In genomic region chr16:74627506-74628220, GRCh38 we compare ENCODE assay signal across 14 cellular contexts. TPM values are rescaled to one million over a fixed set of nuclear protein-coding genes. Genes with fewer than 3 reads are reported as not detected.
DNase-seq lines count a peak whose midpoint lies in the region; ATAC-seq, FAIRE-seq and TF ChIP-seq lines count a peak whose summit lies in the region.
"Had no signal": no experiment of that assay in that cellular context is flagged by ENCODE, and none has a peak within 500 bp of the region (broad histone marks: within the 10 kb centered on the region; RNA-seq: fewer than 3 reads in every experiment).

No MANE protein-coding gene starts in this region.

- H3K9me3 Mint-ChIP-seq in activated CD4-positive, alpha-beta T cell treated with anti-CD3 and anti-CD28 coated beads for 36 hours (ENCODE audit: low read depth) = no peaks in the 10 kb centered on the region

- peak overlapping the region; percentile 90 for H3K27ac Mint-ChIP-seq in activated CD4-positive, alpha-beta T cell treated with anti-CD3 and anti-CD28 coated beads for 36 hours

- no peak for TF ChIP-seq CTCF in fibroblast of pulmonary artery (IDR thresholded peaks at IDR 0.05; ENCODE audit: low read length, missing control alignments)
- no peak for TF ChIP-seq CTCF in pancreas (IDR thresholded peaks at IDR 0.05)
- TF ChIP-seq CTCF in lower leg skin (IDR thresholded peaks at IDR 0.05) = no peak

- CTCF ChIA-PET in activated CD4-positive, alpha-beta T cell treated with anti-CD3 and anti-CD28 coated beads for 36 hours (lab: Charles Lee) = interaction anchor here (0.6 to 2.0 kb wide), 3 partner anchors 10 to 235 kb away, joined by 3 to 8 read pairs (median 3); no protein-coding TSS in a partner anchor

- H3K36me3 ChIP-seq in SK-N-MC (ENCODE audit: insufficient read depth, low read length) (peaks cover 83% of the 10 kb centered on the region), pancreas (peaks cover 0 to 43% (median 3%) of the 10 kb centered on the region in 3 donors)

- H3K4me1 Mint-ChIP-seq in activated CD4-positive, alpha-beta T cell treated with anti-CD3 and anti-CD28 coated beads for 36 hours = peaks cover 46% of the 10 kb centered on the region

- H3K4me3 ChIP-seq in SK-N-MC (no peak overlapping the region), fibroblast of pulmonary artery (replicated peaks; ENCODE audit: low read depth, low read length) (no peak overlapping the region), pancreas (no peak overlapping the region), lower leg skin (ENCODE audit: low read depth, poor library complexity, severe bottlenecking) (no peak overlapping the region)

- FAIRE-seq in pancreas (lab: Jason Lieb, UNC) = no peak
- FAIRE-seq: islet of Langerhans had no signal

- peak overlapping the region; percentile 7 for H3K4me3 Mint-ChIP-seq in activated CD4-positive, alpha-beta T cell treated with anti-CD3 and anti-CD28 coated beads for 36 hours

- peak overlapping the region; percentile 75 for H3K27ac ChIP-seq in SK-N-MC
- peak overlapping the region; percentile 5 to 72 (median 52) for H3K27ac ChIP-seq in pancreas

- no peak for TF ChIP-seq POLR2A in lower leg skin (IDR thresholded peaks at IDR 0.05)

- intact Hi-C loops in activated CD4-positive, alpha-beta T cell treated with anti-CD3 and anti-CD28 coated beads for 36 hours (cut with DNase I, micrococcal nuclease) = loop anchor here (2.0 to 10.0 kb wide), 2 partner anchors 161 to 163 kb away; no protein-coding TSS in a partner anchor
- intact Hi-C loops in pancreas (cut with DNase I) = loop anchor here in 1 of 3 donors (10.0 kb wide), 1 partner anchor 153 kb away; no protein-coding TSS in a partner anchor
- intact Hi-C loops in lower leg skin (cut with DNase I; ENCODE audit: low total_unique reads) = no loop called here

- no peaks in the 10 kb centered on the region for H3K27me3 Mint-ChIP-seq in activated CD4-positive, alpha-beta T cell treated with anti-CD3 and anti-CD28 coated beads for 36 hours

- H3K4me1 ChIP-seq in pancreas = peaks cover 3 to 31% (median 21%) of the 10 kb centered on the region in 3 donors

- POLR2A ChIA-PET in activated CD4-positive, alpha-beta T cell treated with anti-CD3 and anti-CD28 coated beads for 36 hours (lab: Charles Lee) = interaction anchor here (0.6 to 1.6 kb wide), 6 partner anchors 11 to 71 kb away, joined by 3 to 7 read pairs (median 4); partner anchors contain the start of genes GLG1 and RFWD3

- H3K9me3 ChIP-seq in SK-N-MC (ENCODE audit: low read depth, low read length) = no peaks in the 10 kb centered on the region
- H3K9me3 ChIP-seq in pancreas = no peaks in the 10 kb centered on the region

- 35 to 38% methylated on average over 6 of the region's 6 CpGs for WGBS in pancreas, 2 donors
- WGBS in lower leg skin, 2 donors = 85 to 86% methylated on average over 6 of the region's 6 CpGs

- peak; percentile 17 for ATAC-seq in activated CD4-positive, alpha-beta T cell treated with anti-CD3 and anti-CD28 coated beads for 36 hours
- peak; percentile 63 to 84 (median 82) for ATAC-seq in pancreas

- DNase-seq in activated CD4-positive, alpha-beta T cell treated with anti-CD3 and anti-CD28 coated beads for 36 hours = no peak
- DNase-seq in activated CD4-positive, alpha-beta T cell treated with anti-CD3 and anti-CD28 coated beads for 1 hour = no peak
- no peak for DNase-seq in SK-N-MC (ENCODE audit: low read depth, low spot score)
- DNase-seq in fibroblast of pulmonary artery (ENCODE audit: low read depth) = peak; percentile 14
- peak in 4 of 6 donors; percentile 35 to 74 (median 64) for DNase-seq in pancreas
- DNase-seq in lower leg skin (ENCODE audit: low spot score in 2 of 2) = no peak
- DNase-seq in NK-92 treated with Interleukin-12 subunit alpha and Interleukin-12 subunit beta, amount 100 ng/mL, for 24 hours (lab: John Stamatoyannopoulos, UW) = no peak
- no peak for DNase-seq in stimulated activated naive CD4-positive, alpha-beta T cell treated with Interleukin-2 at 50 U/mL for 16 hours (lab: John Stamatoyannopoulos, UW)
- DNase-seq: ACHN, activated gamma-delta T cell, Karpas-422, NCI-H446, retina had no signal

- H3K9ac ChIP-seq in SK-N-MC (ENCODE audit: insufficient read length) = no peak overlapping the region

- peaks cover 80% of the 10 kb centered on the region for H3K36me3 Mint-ChIP-seq in activated CD4-positive, alpha-beta T cell treated with anti-CD3 and anti-CD28 coated beads for 36 hours (ENCODE audit: low read depth)

- H3K27me3 ChIP-seq in pancreas = no peaks in the 10 kb centered on the region

RNA-seq across cellular contexts. Expression of gene GLG1, which starts 20.7 kb away (rescaled TPM):
- total RNA-seq in activated CD4-positive, alpha-beta T cell treated with anti-CD3 and anti-CD28 coated beads for 36 hours = 10 to 100 TPM; 66.3 to 68.3 TPM
- total RNA-seq in pancreas = 10 to 100 TPM; 69.4 to 93.2 (median 72.9) TPM
- 10 to 100 TPM; 30.6 to 40.2 TPM for polyA plus RNA-seq in pancreas
- total RNA-seq in lower leg skin = 100 to 1,000 TPM in 2 of 4 donors, 10 to 100 TPM in 2; 64.7 to 113 (median 92.5) TPM

RNA-seq across cellular contexts. Expression of gene RFWD3, which starts 39.0 kb away (rescaled TPM):
- 100 to 1,000 TPM in 1 of 2 experiments, 10 to 100 TPM in 1; 92.7 to 102 TPM for total RNA-seq in activated CD4-positive, alpha-beta T cell treated with anti-CD3 and anti-CD28 coated beads for 36 hours
- 10 to 100 TPM in 3 of 6 donors, 1 to 10 TPM in 3; 4.7 to 14.0 (median 9.2) TPM for total RNA-seq in pancreas
- polyA plus RNA-seq in pancreas = 1 to 10 TPM; 3.7 to 6.0 TPM
- total RNA-seq in lower leg skin = 10 to 100 TPM; 20.3 to 33.5 (median 23.0) TPM

Comparison
In these comparisons a context has a peak if more than half of its experiments do, and no peak if none do; other contexts are left out.
1. DNase-seq: peak in fibroblast of pulmonary artery (single experiment) and pancreas (4 of 6); none in activated CD4-positive, alpha-beta T cell treated with anti-CD3 and anti-CD28 coated beads for 36 hours (single experiment), activated CD4-positive, alpha-beta T cell treated with anti-CD3 and anti-CD28 coated beads for 1 hour (single experiment), SK-N-MC (single experiment), lower leg skin (0 of 2), NK-92 treated with Interleukin-12 subunit alpha and Interleukin-12 subunit beta, amount 100 ng/mL, for 24 hours (single experiment) and stimulated activated naive CD4-positive, alpha-beta T cell treated with Interleukin-2 at 50 U/mL for 16 hours (single experiment).